Comparison of ENCODE assay signal across 8 cellular contexts in genomic region chr11:86245369-86246292, GRCh38. TPM values are rescaled to one million over a fixed set of nuclear protein-coding genes. Genes with fewer than 3 reads are reported as not detected.
DNase-seq lines count a peak whose midpoint lies in the region; ATAC-seq and TF ChIP-seq lines count a peak whose summit lies in the region.

No MANE protein-coding gene starts in this region.

- peak overlapping the region; percentile 99 for H3K9ac ChIP-seq in BLaER1
- H3K9ac ChIP-seq in MM.1S (ENCODE audit: low read length), result peak overlapping the region; percentile 95

- DNase-seq in MM.1S (no peak), glutamatergic neuron (peak; percentile 30), sciatic nerve (ENCODE audit: low spot score) (no peak), hippocampal formation (lab: John Stamatoyannopoulos, UW) (no peak)
- peak; percentile 61 for DNase-seq in activated CD8-positive, alpha-beta memory T cell treated with anti-CD3 and anti-CD28 coated beads, Interleukin-2, amount 50 U/mL, for 48 hours

- TF ChIP-seq CTCF in MM.1S (IDR thresholded peaks at IDR 0.05; ENCODE audit: low read length) (no peak), glutamatergic neuron (IDR thresholded peaks at IDR 0.05; ENCODE audit: partially characterized antibody, unreplicated experiment) (no peak)

- intact Hi-C loops in sciatic nerve (cut with DNase I), result no loop called here

- peak overlapping the region; percentile 97 for H2AFZ ChIP-seq in MM.1S (ENCODE audit: low read length)

- H3K9me3 Mint-ChIP-seq in glutamatergic neuron (ENCODE audit: unreplicated experiment), result no peaks in the 10 kb centered on the region

- H3F3A ChIP-seq in MM.1S (ENCODE audit: insufficient read depth, low read length), result peaks cover 11% of the 10 kb centered on the region

- H3K4me3 ChIP-seq in BLaER1 (peak overlapping the region; percentile 78), MM.1S (ENCODE audit: low read length) (peak overlapping the region; percentile 90)

- peaks cover 28% of the 10 kb centered on the region for H3K4me1 ChIP-seq in BLaER1
- H3K4me1 ChIP-seq in MM.1S (ENCODE audit: low read length), result peaks cover 20% of the 10 kb centered on the region

- H3K27ac ChIP-seq in BLaER1, result peak overlapping the region; percentile 99
- H3K27ac ChIP-seq in MM.1S (ENCODE audit: low read length), result peak overlapping the region; percentile 95; the same call in 1 of the 2 replicates

- H3K4me2 ChIP-seq in BLaER1 (peak overlapping the region; percentile 83), MM.1S (ENCODE audit: low read depth, low read length) (peak overlapping the region; percentile 80)

- no peaks in the 10 kb centered on the region for H3K9me2 ChIP-seq in MM.1S (replicated peaks; ENCODE audit: insufficient read depth, low read length)

- peak; percentile 5 for ATAC-seq in GM21447 (IDR thresholded peaks at IDR 0.05; ENCODE audit: unreplicated experiment)
- ATAC-seq in sciatic nerve, result peak; percentile 31
- no peak for ATAC-seq in GM18517 (IDR thresholded peaks at IDR 0.05; ENCODE audit: unreplicated experiment)

- H3K27me3 Mint-ChIP-seq in glutamatergic neuron (ENCODE audit: unreplicated experiment), result no peaks in the 10 kb centered on the region

- no peaks in the 10 kb centered on the region for H3K4me1 Mint-ChIP-seq in glutamatergic neuron (ENCODE audit: low read depth, unreplicated experiment)

- H4K20me1 ChIP-seq in BLaER1 (peaks cover 51% of the 10 kb centered on the region), MM.1S (ENCODE audit: insufficient read depth, low read length) (peaks cover 20% of the 10 kb centered on the region; the same call in 1 of the 2 replicates)

- H3K9me3 ChIP-seq in BLaER1, result no peaks in the 10 kb centered on the region
- H3K9me3 ChIP-seq in MM.1S (replicated peaks; ENCODE audit: insufficient read depth, low read length), result no peaks in the 10 kb centered on the region

- H3K36me3 ChIP-seq in BLaER1 (peaks cover 9% of the 10 kb centered on the region; the same call in 1 of the 2 replicates), MM.1S (replicated peaks; ENCODE audit: insufficient read depth, low read length) (no peaks in the 10 kb centered on the region; the same call in 1 of the 2 replicates)

- H3K36me3 Mint-ChIP-seq in glutamatergic neuron (ENCODE audit: unreplicated experiment), result no peaks in the 10 kb centered on the region

- H3K79me2 ChIP-seq in MM.1S (ENCODE audit: low read length), result peaks cover 56% of the 10 kb centered on the region

- H3K27me3 ChIP-seq in BLaER1, result no peaks in the 10 kb centered on the region
- H3K27me3 ChIP-seq in MM.1S (replicated peaks; ENCODE audit: insufficient read depth, low read length), result no peaks in the 10 kb centered on the region

- H3K4me3 Mint-ChIP-seq in glutamatergic neuron (ENCODE audit: unreplicated experiment), result no peak overlapping the region

- no peak overlapping the region for H3K27ac Mint-ChIP-seq in glutamatergic neuron (ENCODE audit: unreplicated experiment)

RNA-seq across cellular contexts. Expression of gene EED, which starts 1.1 kb away (rescaled TPM):
- total RNA-seq in glutamatergic neuron (ENCODE audit: unreplicated experiment) (17.9 TPM), sciatic nerve (25.2 TPM)

RNA-seq across cellular contexts. Expression of gene HIKESHI, which starts 56.4 kb away (rescaled TPM):
- total RNA-seq in glutamatergic neuron (ENCODE audit: unreplicated experiment) (44.7 TPM), sciatic nerve (30.0 TPM)

Comparison
In these comparisons a context has a peak if more than half of its experiments do, and no peak if none do; other contexts are left out.
1. DNase-seq: peak in activated CD8-positive, alpha-beta memory T cell treated with anti-CD3 and anti-CD28 coated beads, Interleukin-2, amount 50 U/mL, for 48 hours (single experiment) and glutamatergic neuron (single experiment); none in MM.1S (single experiment), sciatic nerve (single experiment) and hippocampal formation (0 of 2).